ENCODE assay signal across 27 cellular contexts in the genomic region with DNA sequence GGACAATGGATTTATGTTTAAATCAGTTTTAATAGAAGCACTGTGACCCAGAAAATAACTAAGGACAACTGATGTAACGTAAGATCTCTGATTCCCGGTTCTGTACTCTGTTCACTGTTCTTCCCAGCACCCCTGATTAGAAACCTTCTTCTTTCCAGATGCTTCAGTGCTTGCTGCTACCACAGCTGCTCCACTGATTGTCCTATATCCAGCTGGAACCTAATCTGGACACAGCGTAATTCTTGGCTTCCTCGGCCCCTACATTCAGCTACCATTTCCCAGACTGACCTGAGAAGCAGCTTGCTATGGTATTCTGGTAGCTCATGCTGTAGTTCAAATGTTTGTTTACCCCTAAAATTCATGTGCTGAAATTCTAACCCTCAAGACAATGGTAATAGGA.
"Had no signal": no experiment of that assay in that cellular context is flagged by ENCODE, and none has a peak within 500 bp of the region (broad histone marks: within the 10 kb centered on the region; RNA-seq: fewer than 3 reads in every experiment).

No MANE protein-coding gene starts in this region.

- H3K4me2 ChIP-seq: neural progenitor cell had no signal

- H3K36me3 Mint-ChIP-seq: naive thymus-derived CD8-positive, alpha-beta T cell; natural killer cell treated with Interleukin-12 subunit alpha and Interleukin-12 subunit beta and Interleukin-15 and Interleukin-18, amount 100 ng/mL, for 72 hours; stimulated activated effector memory CD8-positive, alpha-beta T cell treated with anti-CD3 and anti-CD28 coated beads, Interleukin-12 subunit alpha, Interleukin-12 subunit beta, amount 100 ng/mL, for 72 hours had no signal

- H3K79me2 ChIP-seq: parathyroid adenoma had no signal

- H3K27ac ChIP-seq: neural progenitor cell, ovary, parathyroid adenoma, psoas muscle, right lobe of liver, sigmoid colon, stomach, thoracic aorta, thyroid gland, tibial nerve, upper lobe of left lung, vagina had no signal

- H3K4me3 Mint-ChIP-seq: naive thymus-derived CD8-positive, alpha-beta T cell; natural killer cell treated with Interleukin-12 subunit alpha and Interleukin-12 subunit beta and Interleukin-15 and Interleukin-18, amount 100 ng/mL, for 72 hours; neural progenitor cell; stimulated activated effector memory CD8-positive, alpha-beta T cell treated with anti-CD3 and anti-CD28 coated beads, Interleukin-12 subunit alpha, Interleukin-12 subunit beta, amount 100 ng/mL, for 72 hours; stimulated activated naive B cell treated with anti-CD40 and anti-IgM and Interleukin-4, amounts not matched to agents 10 μg/mL and 1 μg/mL and 100 μg/mL, for 72 hours; stimulated activated naive CD8-positive, alpha-beta T cell treated with anti-CD3 and anti-CD28 coated beads, Interleukin-15, Interleukin-2, amounts not matched to agents 100 ng/mL and 50 ng/mL, for 24 hours had no signal

- H3K4me1 ChIP-seq: parathyroid adenoma, psoas muscle, right lobe of liver, sigmoid colon, stomach, thyroid gland, tibial nerve, upper lobe of left lung, vagina had no signal

- H3K9me3 ChIP-seq: ovary, psoas muscle, right lobe of liver, sigmoid colon, stomach, thoracic aorta, thyroid gland, tibial nerve, upper lobe of left lung, vagina had no signal

- DNase-seq: naive thymus-derived CD8-positive, alpha-beta T cell; occipital lobe; ovary; posterior cingulate gyrus; psoas muscle; right lobe of liver; sigmoid colon; small intestine; stimulated activated CD4-positive, alpha-beta T cell treated with anti-CD3 and anti-CD28 coated beads, Interleukin-15, amount 100 ng/mL, for 24 hours; stimulated activated CD4-positive, alpha-beta T cell treated with anti-CD3 and anti-CD28 coated beads, Interleukin-2, amount 100 ng/mL, for 24 hours; stimulated activated CD4-positive, alpha-beta T cell treated with anti-CD3 and anti-CD28 coated beads, Interleukin-2, amount 100 ng/mL, for 48 hours; stimulated activated CD4-positive, alpha-beta T cell treated with anti-CD3 and anti-CD28 coated beads, Interleukin-4, amount 100 ng/mL, for 24 hours; stimulated activated naive B cell treated with anti-CD40 and anti-IgM and Interleukin-4, amounts not matched to agents 10 μg/mL and 1 μg/mL and 100 μg/mL, for 72 hours; stimulated activated naive CD4-positive, alpha-beta T cell treated with Interleukin-2 at 50 U/mL for 16 hours; stomach; thyroid gland; trophoblast cell; upper lobe of left lung had no signal

- H2AFZ ChIP-seq: neural progenitor cell, parathyroid adenoma had no signal

- H3K27me3 ChIP-seq: neural progenitor cell, ovary, right lobe of liver, sigmoid colon, stomach, thyroid gland, tibial nerve, upper lobe of left lung, vagina had no signal

- H3K27ac Mint-ChIP-seq: naive thymus-derived CD8-positive, alpha-beta T cell; natural killer cell treated with Interleukin-12 subunit alpha and Interleukin-12 subunit beta and Interleukin-15 and Interleukin-18, amount 100 ng/mL, for 72 hours; neural progenitor cell; progenitor cell of endocrine pancreas; stimulated activated effector memory CD8-positive, alpha-beta T cell treated with anti-CD3 and anti-CD28 coated beads, Interleukin-12 subunit alpha, Interleukin-12 subunit beta, amount 100 ng/mL, for 72 hours; stimulated activated naive B cell treated with anti-CD40 and anti-IgM and Interleukin-4, amounts not matched to agents 10 μg/mL and 1 μg/mL and 100 μg/mL, for 72 hours; stimulated activated naive CD8-positive, alpha-beta T cell treated with anti-CD3 and anti-CD28 coated beads, Interleukin-15, Interleukin-2, amounts not matched to agents 100 ng/mL and 50 ng/mL, for 24 hours had no signal

- H3K9me3 Mint-ChIP-seq: naive thymus-derived CD8-positive, alpha-beta T cell; neural progenitor cell; stimulated activated naive CD8-positive, alpha-beta T cell treated with anti-CD3 and anti-CD28 coated beads, Interleukin-15, Interleukin-2, amounts not matched to agents 100 ng/mL and 50 ng/mL, for 24 hours had no signal

- ATAC-seq: naive thymus-derived CD8-positive, alpha-beta T cell; natural killer cell treated with Interleukin-12 subunit alpha and Interleukin-12 subunit beta and Interleukin-15 and Interleukin-18, amount 100 ng/mL, for 72 hours; psoas muscle; right lobe of liver; stimulated activated effector memory CD8-positive, alpha-beta T cell treated with anti-CD3 and anti-CD28 coated beads, Interleukin-12 subunit alpha, Interleukin-12 subunit beta, amount 100 ng/mL, for 72 hours; stimulated activated naive B cell treated with anti-CD40 and anti-IgM and Interleukin-4, amounts not matched to agents 10 μg/mL and 1 μg/mL and 100 μg/mL, for 72 hours had no signal

- H3K36me3 ChIP-seq: neural progenitor cell, ovary, right lobe of liver, sigmoid colon, stomach, thoracic aorta, thyroid gland, tibial nerve, upper lobe of left lung, vagina had no signal

- H3K9ac ChIP-seq: neural progenitor cell, parathyroid adenoma had no signal

- H3K4me3 ChIP-seq: neural progenitor cell, ovary, psoas muscle, right lobe of liver, sigmoid colon, stomach, thoracic aorta, thyroid gland, tibial nerve, upper lobe of left lung, vagina had no signal

- H3K4me1 Mint-ChIP-seq: stimulated activated effector memory CD8-positive, alpha-beta T cell treated with anti-CD3 and anti-CD28 coated beads, Interleukin-12 subunit alpha, Interleukin-12 subunit beta, amount 100 ng/mL, for 72 hours had no signal

- H3K27me3 Mint-ChIP-seq: naive thymus-derived CD8-positive, alpha-beta T cell; natural killer cell treated with Interleukin-12 subunit alpha and Interleukin-12 subunit beta and Interleukin-15 and Interleukin-18, amount 100 ng/mL, for 72 hours; progenitor cell of endocrine pancreas; stimulated activated naive B cell treated with anti-CD40 and anti-IgM and Interleukin-4, amounts not matched to agents 10 μg/mL and 1 μg/mL and 100 μg/mL, for 72 hours; stimulated activated naive CD8-positive, alpha-beta T cell treated with anti-CD3 and anti-CD28 coated beads, Interleukin-15, Interleukin-2, amounts not matched to agents 100 ng/mL and 50 ng/mL, for 24 hours had no signal
